Comparison of ENCODE assay signal across 1 cellular context in genomic region chr4:2793920-2794706, GRCh38.
TF ChIP-seq lines count a peak whose summit lies in the region.

No MANE protein-coding gene starts in this region.

TF ChIP-seq in K562, 482 proteins besides CTCF, POLR2A, EP300 and RAD21 (continued from another document and continues in another):
- TF ChIP-seq CREB3L1 (IDR thresholded peaks at IDR 0.05; ENCODE audit: borderline replicate concordance, low read depth), result no peak
- no peak for TF ChIP-seq PKNOX1 (IDR thresholded peaks at IDR 0.05)
- peak; percentile 95 for TF ChIP-seq ATF3 (IDR thresholded peaks at IDR 0.05)
- no peak for TF ChIP-seq ATF3 (CRISPR knock-in tag; conservative IDR thresholded peaks at IDR 0.05)
- no peak for TF ChIP-seq GTF2E2 (tag; IDR thresholded peaks at IDR 0.05)
- TF ChIP-seq NR2C2 (CRISPR knock-in tag; IDR thresholded peaks at IDR 0.05), result no peak
- peak; percentile 43; the same call in 1 of the 2 replicates for TF ChIP-seq NR2C2 (tag; IDR thresholded peaks at IDR 0.05)
- TF ChIP-seq CGGBP1 (CRISPR knock-in tag; IDR thresholded peaks at IDR 0.05), result no peak
- no peak for TF ChIP-seq SRSF1 (IDR thresholded peaks at IDR 0.05; ENCODE audit: low read depth, low read length)
- no peak for TF ChIP-seq SMAD2 (IDR thresholded peaks at IDR 0.05; ENCODE audit: low read depth, low read length)
- no peak for TF ChIP-seq PHB2 (IDR thresholded peaks at IDR 0.05; ENCODE audit: low read depth)
- TF ChIP-seq E2F6 (IDR thresholded peaks at IDR 0.05; ENCODE audit: borderline replicate concordance in 1 of 2, extremely low read depth in 1 of 2, insufficient read depth in 1 of 2, insufficient read length in 1 of 2, low read depth in 1 of 2, low read length in 1 of 2, poor library complexity in 1 of 2, severe bottlenecking in 1 of 2), result peak; percentile 34 to 37
- no peak for TF ChIP-seq KLF6 (CRISPR knock-in tag; IDR thresholded peaks at IDR 0.05; ENCODE audit: borderline replicate concordance)
- no peak for TF ChIP-seq MYNN (IDR thresholded peaks at IDR 0.05)
- peak; percentile 42; the same call in 1 of the 2 replicates for TF ChIP-seq MYNN (CRISPR knock-in tag; IDR thresholded peaks at IDR 0.05)
- TF ChIP-seq PHF21A (IDR thresholded peaks at IDR 0.05; ENCODE audit: borderline replicate concordance, low read depth), result no peak
- 0 out of 2 replicates have a peak, but pooled peaks have one; percentile 49 for TF ChIP-seq E2F5 (CRISPR knock-in tag; IDR thresholded peaks at IDR 0.05)
- no peak for TF ChIP-seq POLR3A (IDR thresholded peaks at IDR 0.05; ENCODE audit: borderline replicate concordance, extremely low read depth, insufficient read depth, insufficient read length)
- peak; percentile 34 for TF ChIP-seq ZFX (CRISPR knock-in tag; IDR thresholded peaks at IDR 0.05)
- TF ChIP-seq SLC30A9 (CRISPR knock-in tag; IDR thresholded peaks at IDR 0.05), result no peak
- no peak for TF ChIP-seq ZNF408 (CRISPR knock-in tag; IDR thresholded peaks at IDR 0.05; ENCODE audit: low read depth)
- no peak for TF ChIP-seq SMARCE1 (IDR thresholded peaks at IDR 0.05)
- no peak for TF ChIP-seq TRIM25 (IDR thresholded peaks at IDR 0.05; ENCODE audit: borderline replicate concordance)
- peak; percentile 8; the same call in 1 of the 2 replicates for TF ChIP-seq DPF2 (IDR thresholded peaks at IDR 0.05)
- TF ChIP-seq STAT5A (IDR thresholded peaks at IDR 0.05; ENCODE audit: borderline replicate concordance, low read length), result no peak
- peak; percentile 40 for TF ChIP-seq ZFP36 (IDR thresholded peaks at IDR 0.05; ENCODE audit: low read depth, low read length, partially characterized antibody)
- no peak for TF ChIP-seq NFIX (CRISPR knock-in tag; IDR thresholded peaks at IDR 0.05; ENCODE audit: low read depth)
- TF ChIP-seq JUND (IDR thresholded peaks at IDR 0.05; ENCODE audit: borderline replicate concordance, low read depth, low read length), result 0 out of 2 replicates have a peak, but pooled peaks have one; percentile 16
- no peak for TF ChIP-seq JUND (tag; IDR thresholded peaks at IDR 0.05; ENCODE audit: borderline replicate concordance, low read depth, low read length)
- no peak for TF ChIP-seq SPI1 (IDR thresholded peaks at IDR 0.05; ENCODE audit: borderline replicate concordance, low read depth, low read length)
- peak; percentile 44; the same call in 1 of the 2 replicates for TF ChIP-seq ZNF395 (CRISPR knock-in tag; IDR thresholded peaks at IDR 0.05)
- no peak for TF ChIP-seq FOXJ3 (CRISPR knock-in tag; IDR thresholded peaks at IDR 0.05)
- 0 out of 2 replicates have a peak, but pooled peaks have one; percentile 62 for TF ChIP-seq JUN (IDR thresholded peaks at IDR 0.05; ENCODE audit: borderline replicate concordance, low read depth, low read length)
- TF ChIP-seq JUN (CRISPR knock-in tag; IDR thresholded peaks at IDR 0.05; ENCODE audit: borderline replicate concordance), result no peak
- no peak for TF ChIP-seq ERF (CRISPR knock-in tag; IDR thresholded peaks at IDR 0.05)
- TF ChIP-seq ZBTB43 (CRISPR knock-in tag; IDR thresholded peaks at IDR 0.05), result no peak
- no peak for TF ChIP-seq ZNF75A (CRISPR knock-in tag; IDR thresholded peaks at IDR 0.05)
- TF ChIP-seq FOXP4 (CRISPR knock-in tag; IDR thresholded peaks at IDR 0.05; ENCODE audit: borderline replicate concordance), result 0 out of 2 replicates have a peak, but pooled peaks have one; percentile 20
- peak; percentile 98 for TF ChIP-seq CEBPG (CRISPR knock-in tag; IDR thresholded peaks at IDR 0.05)
- peak; percentile 88 to 92 for TF ChIP-seq CEBPG (tag; conservative IDR thresholded peaks at IDR 0.05 in 1 of 2, IDR thresholded peaks at IDR 0.05 in 1 of 2)
- TF ChIP-seq PHB (CRISPR knock-in tag; IDR thresholded peaks at IDR 0.05), result no peak
- TF ChIP-seq TFAP4 (CRISPR knock-in tag; IDR thresholded peaks at IDR 0.05; ENCODE audit: borderline replicate concordance), result peak; percentile 75; the same call in 1 of the 2 replicates
- TF ChIP-seq TAF7 (tag; IDR thresholded peaks at IDR 0.05), result no peak
- TF ChIP-seq PYGO2 (tag; IDR thresholded peaks at IDR 0.05), result no peak
